In genomic region chr20:62545271-62545670, GRCh38 we compare ENCODE assay signal across 34 cellular contexts.
"Had no signal": no experiment of that assay in that cellular context is flagged by ENCODE, and none has a peak within 500 bp of the region (broad histone marks: within the 10 kb centered on the region; RNA-seq: fewer than 3 reads in every experiment).

No MANE protein-coding gene starts in this region.

- H3K4me3 ChIP-seq: MG63 had no signal

- H3K27me3 ChIP-seq: MG63 had no signal

- H3K4me2 ChIP-seq: KMS-11 had no signal

- H3K27ac ChIP-seq: KMS-11 had no signal

- H3K9ac ChIP-seq: KMS-11 had no signal

- H3K36me3 ChIP-seq: MG63 had no signal

- DNase-seq: Karpas-422, Kasumi-1, MG63, MM.1S, MV-4-11, NCI-H1048, NCI-H1092, NCI-H1092 treated with DMSO at 0.1 percent for 48 hours, NCI-H1105, NCI-H1105 treated with DMSO at 0.1 percent for 48 hours, NCI-H1417, NCI-H1417 treated with DMSO at 0.1 percent for 48 hours, NCI-H1436, NCI-H1436 treated with DMSO at 0.1 percent for 48 hours, NCI-H146, NCI-H1694, NCI-H1694 treated with DMSO at 0.1 percent for 48 hours, NCI-H187, NCI-H187 treated with DMSO at 0.1 percent for 48 hours, NCI-H1930, NCI-H2029, NCI-H2029 treated with DMSO at 0.1 percent for 48 hours, NCI-H2081, NCI-H2081 treated with DMSO at 0.1 percent for 48 hours, NCI-H2107, NCI-H2171, NCI-H2171 treated with DMSO at 0.1 percent for 48 hours, NCI-H2227 treated with DMSO at 0.1 percent for 48 hours, NCI-H226, NCI-H345, NCI-H446, NCI-H446 treated with DMSO at 0.1 percent for 48 hours, NCI-H510A had no signal
